In genomic region chr17:75147878-75148546, GRCh38 we compare ENCODE assay signal across 15 cellular contexts. TPM values are rescaled to one million over a fixed set of nuclear protein-coding genes. Genes with fewer than 3 reads are reported as not detected.
DNase-seq lines count a peak whose midpoint lies in the region; ATAC-seq and TF ChIP-seq lines count a peak whose summit lies in the region.
"Had no signal": no experiment of that assay in that cellular context is flagged by ENCODE, and none has a peak within 500 bp of the region (broad histone marks: within the 10 kb centered on the region; RNA-seq: fewer than 3 reads in every experiment).

No MANE protein-coding gene starts in this region.

- TF ChIP-seq CTCF in 22Rv1 (IDR thresholded peaks at IDR 0.05) (no peak), BE2C (IDR thresholded peaks at IDR 0.05; ENCODE audit: low read depth, low read length) (no peak), foreskin keratinocyte (conservative IDR thresholded peaks at IDR 0.05) (no peak)

- POLR2A ChIA-PET in CD4-positive, alpha-beta memory T cell (lab: Charles Lee; ENCODE audit: partially characterized antibody), result interaction anchor here (1.0 to 1.2 kb wide), 3 partner anchors 23 to 141 kb away, joined by 3 read pairs; partner anchors contain the start of gene SLC25A19
- POLR2A ChIA-PET in naive thymus-derived CD4-positive, alpha-beta T cell (lab: Charles Lee), result interaction anchor here (0.6 to 2.5 kb wide), 3 partner anchors 9 to 91 kb away, joined by 4 to 6 read pairs (median 6); no protein-coding TSS in a partner anchor
- POLR2A ChIA-PET in HEK293T (lab: Yijun Ruan, JAX), result interaction anchor here (1.5 to 4.3 kb wide), 2 partner anchors 17 to 136 kb away, joined by 4 to 20 read pairs; partner anchors contain the start of genes MRPL58 and NT5C

- H3K27ac Mint-ChIP-seq in CD4-positive, alpha-beta memory T cell, result peak overlapping the region in 4 of 7 donors; percentile 56 to 91 (median 69)
- H3K27ac Mint-ChIP-seq in activated naive CD8-positive, alpha-beta T cell treated with anti-CD3 and anti-CD28 coated beads, Interleukin-2, amount 50 U/mL, for 24 hours, result peak overlapping the region; percentile 8
- H3K27ac Mint-ChIP-seq in naive thymus-derived CD4-positive, alpha-beta T cell, result peak overlapping the region in 3 of 9 donors; percentile 32 to 51 (median 46)

- no peak for DNase-seq in CD4-positive, alpha-beta memory T cell
- DNase-seq in activated naive CD8-positive, alpha-beta T cell treated with anti-CD3 and anti-CD28 coated beads, Interleukin-2, amount 50 U/mL, for 24 hours, result no peak
- DNase-seq in naive thymus-derived CD4-positive, alpha-beta T cell, result no peak
- DNase-seq in HEK293T (ENCODE audit: extremely low spot score), result no peak
- DNase-seq in BE2C, result no peak
- DNase-seq in NCI-H1048 (lab: John Stamatoyannopoulos, UW), result no peak
- no peak for DNase-seq in foreskin keratinocyte
- DNase-seq: effector CD4-positive, alpha-beta T cell; Karpas-422; mesendoderm; NCI-H1930; NCI-H69; stimulated activated CD4-positive, alpha-beta T cell treated with anti-CD3 and anti-CD28 coated beads, Interleukin-2, amount 100 ng/mL, for 48 hours had no signal

- no peaks in the 10 kb centered on the region for H3K27me3 ChIP-seq in CD4-positive, alpha-beta memory T cell (ENCODE audit: insufficient read depth, low read length)
- H3K27me3 ChIP-seq in naive thymus-derived CD4-positive, alpha-beta T cell (ENCODE audit: control insufficient read depth in 2 of 2, insufficient read depth in 2 of 2, low read length in 2 of 2), result no peaks in the 10 kb centered on the region
- H3K27me3 ChIP-seq in BE2C (no peaks in the 10 kb centered on the region), foreskin keratinocyte (no peaks in the 10 kb centered on the region)

- H3K27me3 Mint-ChIP-seq in CD4-positive, alpha-beta memory T cell, result no peaks in the 10 kb centered on the region
- H3K27me3 Mint-ChIP-seq in activated naive CD8-positive, alpha-beta T cell treated with anti-CD3 and anti-CD28 coated beads, Interleukin-2, amount 50 U/mL, for 24 hours, result no peaks in the 10 kb centered on the region
- H3K27me3 Mint-ChIP-seq in naive thymus-derived CD4-positive, alpha-beta T cell, result no peaks in the 10 kb centered on the region

- peaks cover 22 to 49% of the 10 kb centered on the region in 2 donors for H3K36me3 Mint-ChIP-seq in CD4-positive, alpha-beta memory T cell
- H3K36me3 Mint-ChIP-seq in activated naive CD8-positive, alpha-beta T cell treated with anti-CD3 and anti-CD28 coated beads, Interleukin-2, amount 50 U/mL, for 24 hours (ENCODE audit: low read depth), result peaks cover 52% of the 10 kb centered on the region
- H3K36me3 Mint-ChIP-seq in naive thymus-derived CD4-positive, alpha-beta T cell, result peaks cover 0 to 40% (median 11%) of the 10 kb centered on the region in 5 donors

- no peaks in the 10 kb centered on the region for H3K9me3 ChIP-seq in CD4-positive, alpha-beta memory T cell (ENCODE audit: control insufficient read depth in 1 of 2, low read length in 2 of 2)
- H3K9me3 ChIP-seq in naive thymus-derived CD4-positive, alpha-beta T cell (ENCODE audit: control insufficient read depth in 2 of 3, low read length in 3 of 3), result no peaks in the 10 kb centered on the region
- H3K9me3 ChIP-seq in BE2C, result no peaks in the 10 kb centered on the region

- H3K4me3 ChIP-seq in CD4-positive, alpha-beta memory T cell (ENCODE audit: low read length in 2 of 2), result no peak overlapping the region
- H3K4me3 ChIP-seq in naive thymus-derived CD4-positive, alpha-beta T cell (ENCODE audit: low read length), result no peak overlapping the region
- no peak overlapping the region for H3K4me3 ChIP-seq in BE2C (ENCODE audit: low read depth, low read length)

- peak overlapping the region; percentile 18 for H3K27ac ChIP-seq in 22Rv1
- H3K27ac ChIP-seq in CD4-positive, alpha-beta memory T cell (ENCODE audit: low read depth, low read length), result no peak overlapping the region
- no peak overlapping the region for H3K27ac ChIP-seq in naive thymus-derived CD4-positive, alpha-beta T cell (ENCODE audit: low read depth, low read length)
- H3K27ac ChIP-seq in foreskin keratinocyte, result no peak overlapping the region
- H3K27ac ChIP-seq: HL-60 had no signal

- ATAC-seq in activated naive CD8-positive, alpha-beta T cell treated with anti-CD3 and anti-CD28 coated beads, Interleukin-2, amount 50 U/mL, for 24 hours, result no peak
- ATAC-seq in naive thymus-derived CD4-positive, alpha-beta T cell, result peak; percentile 51
- no peak for ATAC-seq in foreskin keratinocyte

- H3K4me1 Mint-ChIP-seq in CD4-positive, alpha-beta memory T cell, result peaks cover 18 to 26% (median 20%) of the 10 kb centered on the region in 4 donors
- peaks cover 16% of the 10 kb centered on the region for H3K4me1 Mint-ChIP-seq in activated naive CD8-positive, alpha-beta T cell treated with anti-CD3 and anti-CD28 coated beads, Interleukin-2, amount 50 U/mL, for 24 hours
- peaks cover 17 to 36% (median 20%) of the 10 kb centered on the region in 7 donors for H3K4me1 Mint-ChIP-seq in naive thymus-derived CD4-positive, alpha-beta T cell

- CTCF ChIA-PET in CD4-positive, alpha-beta memory T cell (lab: Charles Lee; ENCODE audit: partially characterized antibody), result interaction anchor here (0.9 to 2.7 kb wide), 4 partner anchors 16 to 34 kb away, joined by 3 to 9 read pairs (median 6); partner anchors contain the start of gene NT5C
- CTCF ChIA-PET in naive thymus-derived CD4-positive, alpha-beta T cell (lab: Charles Lee), result interaction anchor here (0.6 to 2.1 kb wide), 3 partner anchors 17 to 415 kb away, joined by 3 to 12 read pairs (median 6); partner anchors contain the start of gene NT5C
- CTCF ChIA-PET in HEK293T (lab: Yijun Ruan, JAX), result interaction anchor here (1.0 kb wide), 1 partner anchor 17 kb away, joined by 3 read pairs; the partner anchor contains the start of gene NT5C

- intact Hi-C loops in CD4-positive, alpha-beta memory T cell (cut with micrococcal nuclease), result no loop called here
- intact Hi-C loops in naive thymus-derived CD4-positive, alpha-beta T cell (cut with micrococcal nuclease), result no loop called here

- H3K36me3 ChIP-seq in CD4-positive, alpha-beta memory T cell (ENCODE audit: insufficient read depth, low read length), result peaks cover 27% of the 10 kb centered on the region
- peaks cover 0 to 46% (median 0%) of the 10 kb centered on the region in 3 experiments for H3K36me3 ChIP-seq in naive thymus-derived CD4-positive, alpha-beta T cell (ENCODE audit: control insufficient read depth in 2 of 3, insufficient read depth in 3 of 3, low read length in 3 of 3)
- H3K36me3 ChIP-seq in BE2C, result peaks cover 88% of the 10 kb centered on the region

- H3K9me3 Mint-ChIP-seq in CD4-positive, alpha-beta memory T cell, result no peaks in the 10 kb centered on the region
- no peaks in the 10 kb centered on the region for H3K9me3 Mint-ChIP-seq in activated naive CD8-positive, alpha-beta T cell treated with anti-CD3 and anti-CD28 coated beads, Interleukin-2, amount 50 U/mL, for 24 hours
- no peaks in the 10 kb centered on the region for H3K9me3 Mint-ChIP-seq in naive thymus-derived CD4-positive, alpha-beta T cell

- peaks cover 14% of the 10 kb centered on the region for H3K4me1 ChIP-seq in CD4-positive, alpha-beta memory T cell (ENCODE audit: insufficient read depth, low read length)
- H3K4me1 ChIP-seq in naive thymus-derived CD4-positive, alpha-beta T cell (ENCODE audit: control insufficient read depth in 2 of 2, insufficient read depth in 2 of 2, low read length in 2 of 2), result peaks cover 0 to 6% of the 10 kb centered on the region in 2 donors
- H3K4me1 ChIP-seq in BE2C, result no peaks in the 10 kb centered on the region
- peaks cover 7% of the 10 kb centered on the region for H3K4me1 ChIP-seq in foreskin keratinocyte

- H3K4me3 Mint-ChIP-seq in CD4-positive, alpha-beta memory T cell, result no peak overlapping the region
- H3K4me3 Mint-ChIP-seq in activated naive CD8-positive, alpha-beta T cell treated with anti-CD3 and anti-CD28 coated beads, Interleukin-2, amount 50 U/mL, for 24 hours, result no peak overlapping the region
- no peak overlapping the region for H3K4me3 Mint-ChIP-seq in naive thymus-derived CD4-positive, alpha-beta T cell

RNA-seq across cellular contexts. Expression of gene JPT1, which starts 6.3 kb away (rescaled TPM):
- total RNA-seq in CD4-positive, alpha-beta memory T cell, result 10 to 100 TPM; 37.8 to 38.9 TPM
- polyA plus RNA-seq in CD4-positive, alpha-beta memory T cell, result 100 to 1,000 TPM; 105 to 130 TPM
- 100 to 1,000 TPM in 1 of 5 experiments, 10 to 100 TPM in 4; 12.3 to 227 (median 29.3) TPM for total RNA-seq in naive thymus-derived CD4-positive, alpha-beta T cell
- 10 to 100 TPM; 70.0 to 72.3 TPM for polyA plus RNA-seq in naive thymus-derived CD4-positive, alpha-beta T cell
- polyA plus RNA-seq in BE2C (2012; ENCODE audit: insufficient read depth, insufficient read length, low read depth), result 474 TPM
- total RNA-seq in foreskin keratinocyte, result 463 and 622 TPM in 2 replicates
- polyA plus RNA-seq in foreskin keratinocyte, result 705 and 905 TPM in 2 replicates

RNA-seq across cellular contexts. Expression of gene NT5C, which starts 16.5 kb away (rescaled TPM):
- 10 to 100 TPM; 40.1 to 46.6 TPM for total RNA-seq in CD4-positive, alpha-beta memory T cell
- 10 to 100 TPM; 22.4 to 32.6 TPM for polyA plus RNA-seq in CD4-positive, alpha-beta memory T cell
- 10 to 100 TPM; 23.4 to 54.8 (median 37.5) TPM for total RNA-seq in naive thymus-derived CD4-positive, alpha-beta T cell
- 10 to 100 TPM; 31.1 to 33.1 TPM for polyA plus RNA-seq in naive thymus-derived CD4-positive, alpha-beta T cell
- 226 TPM for polyA plus RNA-seq in BE2C (2012; ENCODE audit: insufficient read depth, insufficient read length, low read depth)
- 76.5 and 76.8 TPM in 2 replicates for total RNA-seq in foreskin keratinocyte
- 109 and 111 TPM in 2 replicates for polyA plus RNA-seq in foreskin keratinocyte

RNA-seq across cellular contexts. Expression of gene SUMO2, which starts 34.7 kb away (rescaled TPM):
- total RNA-seq in CD4-positive, alpha-beta memory T cell, result 100 to 1,000 TPM; 255 to 264 TPM
- polyA plus RNA-seq in CD4-positive, alpha-beta memory T cell, result 100 to 1,000 TPM; 302 to 416 TPM
- total RNA-seq in naive thymus-derived CD4-positive, alpha-beta T cell, result 100 to 1,000 TPM; 201 to 494 (median 247) TPM
- polyA plus RNA-seq in naive thymus-derived CD4-positive, alpha-beta T cell, result 100 to 1,000 TPM; 173 to 357 TPM
- 440 TPM for polyA plus RNA-seq in BE2C (2012; ENCODE audit: insufficient read depth, insufficient read length, low read depth)
- total RNA-seq in foreskin keratinocyte, result 284 and 299 TPM in 2 replicates
- 326 and 355 TPM in 2 replicates for polyA plus RNA-seq in foreskin keratinocyte

RNA-seq across cellular contexts. Expression of gene ARMC7, which starts 38.2 kb away (rescaled TPM):
- 10 to 100 TPM; 20.0 to 21.9 TPM for total RNA-seq in CD4-positive, alpha-beta memory T cell
- polyA plus RNA-seq in CD4-positive, alpha-beta memory T cell, result 1 to 10 TPM; 1.3 to 3.5 TPM
- 10 to 100 TPM in 4 of 5 experiments, 1 to 10 TPM in 1; 5.8 to 18.9 (median 17.8) TPM for total RNA-seq in naive thymus-derived CD4-positive, alpha-beta T cell
- polyA plus RNA-seq in naive thymus-derived CD4-positive, alpha-beta T cell, result 1 to 10 TPM; 1.8 to 4.4 TPM
- polyA plus RNA-seq in BE2C (2012; ENCODE audit: insufficient read depth, insufficient read length, low read depth), result 17.7 TPM
- total RNA-seq in foreskin keratinocyte, result 3.5 and 4.4 TPM in 2 replicates
- 5.8 and 6.5 TPM in 2 replicates for polyA plus RNA-seq in foreskin keratinocyte

RNA-seq across cellular contexts. Expression of gene NUP85, which starts 57.5 kb away (rescaled TPM):
- total RNA-seq in CD4-positive, alpha-beta memory T cell, result 100 to 1,000 TPM; 137 to 164 TPM
- 10 to 100 TPM; 33.4 to 49.1 TPM for polyA plus RNA-seq in CD4-positive, alpha-beta memory T cell
- total RNA-seq in naive thymus-derived CD4-positive, alpha-beta T cell, result 100 to 1,000 TPM in 2 of 5 experiments, 10 to 100 TPM in 3; 96.3 to 143 (median 99.2) TPM
- polyA plus RNA-seq in naive thymus-derived CD4-positive, alpha-beta T cell, result 10 to 100 TPM; 21.0 to 57.3 TPM
- polyA plus RNA-seq in BE2C (2012; ENCODE audit: insufficient read depth, insufficient read length, low read depth), result 96.3 TPM
- total RNA-seq in foreskin keratinocyte, result 74.4 and 81.5 TPM in 2 replicates
- 55.9 and 66.9 TPM in 2 replicates for polyA plus RNA-seq in foreskin keratinocyte
